ENCODE assay signal across 8 cellular contexts in the genomic region with DNA sequence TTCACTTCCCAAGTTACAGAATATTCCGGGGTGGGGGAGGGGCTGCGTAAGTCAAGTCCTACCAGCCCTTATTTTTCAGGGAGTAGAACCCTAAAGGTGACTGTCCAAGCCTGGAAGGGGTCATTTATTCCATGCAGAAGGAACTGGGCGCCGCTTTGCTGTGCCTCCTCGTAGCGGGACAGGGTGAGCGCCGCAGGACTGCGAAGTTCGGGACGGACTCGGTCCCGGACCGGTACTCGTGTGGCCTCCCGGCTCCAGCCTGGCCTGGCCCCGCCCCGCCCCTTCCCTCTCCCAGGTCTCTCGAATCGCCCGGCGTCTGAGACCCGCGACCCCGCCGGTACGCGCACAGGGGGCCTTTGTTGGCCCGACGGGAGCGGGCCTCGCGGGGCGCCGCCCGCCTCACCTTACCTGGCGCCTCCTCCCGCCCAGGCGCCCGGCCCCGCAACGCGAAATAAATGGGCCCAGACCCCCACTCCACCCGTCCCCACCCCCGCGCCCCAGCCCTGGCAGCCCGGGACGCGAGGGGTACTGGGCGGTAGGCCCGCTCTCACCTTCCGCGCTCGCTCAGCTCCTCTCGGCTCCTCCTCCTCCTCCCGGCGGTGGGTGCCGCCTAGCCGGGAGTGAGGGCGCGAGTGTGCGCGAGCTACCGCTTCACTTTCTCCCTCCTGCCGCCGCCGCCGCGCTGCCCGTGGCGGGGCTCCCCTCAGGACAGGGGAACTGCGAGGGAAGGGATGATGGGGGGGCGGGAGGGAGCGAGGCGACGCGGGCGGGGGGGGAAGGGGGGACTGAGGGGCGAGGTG. TPM values are rescaled to one million over a fixed set of nuclear protein-coding genes. Genes with fewer than 3 reads are reported as not detected.
DNase-seq lines count a peak whose midpoint lies in the region; TF ChIP-seq lines count a peak whose summit lies in the region.

No MANE protein-coding gene starts in this region.

- no peak overlapping the region for H4K91ac ChIP-seq in H9 (ENCODE audit: insufficient read length, low read depth, low read length)

- no peak overlapping the region for H3K23ac ChIP-seq in H9 (ENCODE audit: insufficient read length, low read depth, low read length)

- peak overlapping the region; percentile 55 for H3K4me3 ChIP-seq in fibroblast of mammary gland (ENCODE audit: control insufficient read depth, low read depth, low read length)
- H3K4me3 ChIP-seq in subcutaneous abdominal adipose tissue (ENCODE audit: low read depth in 1 of 5, low read length in 5 of 5): peak overlapping the region; percentile 65 to 73 (median 67)

- no peak overlapping the region for H2BK15ac ChIP-seq in H9 (ENCODE audit: low read depth, low read length)

- H3K4me3 Mint-ChIP-seq in H9 (peak overlapping the region; percentile 83 to 96), nephron (peak overlapping the region; percentile 91 to 96 (median 95))
- H3K4me3 Mint-ChIP-seq in activated T-helper 1 cell treated with anti-CD3 and anti-CD28 coated beads, Interleukin-12 subunit alpha, Interleukin-12 subunit beta, Interleukin-2, Interleukin-4 antibody, amounts not matched to agents 30 ng/mL and 10 ng/mL and 1 ng/mL, durations not matched to agents 14 hours and 24 hours and 36 hours: peak overlapping the region; percentile 77

- H3K9ac ChIP-seq in H9 (ENCODE audit: extremely low read depth, insufficient read length, low read length) (peak overlapping the region; percentile 86), subcutaneous abdominal adipose tissue (ENCODE audit: low read length in 5 of 5) (peak overlapping the region in 4 of 5 donors; percentile 50 to 77 (median 72))

- no peaks in the 10 kb centered on the region for H3K9me3 Mint-ChIP-seq in H9
- no peaks in the 10 kb centered on the region for H3K9me3 Mint-ChIP-seq in activated T-helper 1 cell treated with anti-CD3 and anti-CD28 coated beads, Interleukin-12 subunit alpha, Interleukin-12 subunit beta, Interleukin-2, Interleukin-4 antibody, amounts not matched to agents 30 ng/mL and 10 ng/mL and 1 ng/mL, durations not matched to agents 14 hours and 24 hours and 36 hours
- no peaks in the 10 kb centered on the region for H3K9me3 Mint-ChIP-seq in nephron

- H3K79me1 ChIP-seq in H9 (ENCODE audit: insufficient read depth, low read depth, low read length, poor library complexity, severe bottlenecking): no peaks in the 10 kb centered on the region

- H3K23me2 ChIP-seq in H9 (ENCODE audit: insufficient read length, low read depth, low read length, poor library complexity, severe bottlenecking): no peaks in the 10 kb centered on the region

- H3K4me1 ChIP-seq in H9 (ENCODE audit: insufficient read depth, low read length) (peaks cover 15% of the 10 kb centered on the region; the same call in 1 of the 2 replicates), subcutaneous abdominal adipose tissue (ENCODE audit: control insufficient read depth in 5 of 5, insufficient read depth in 5 of 5, low read length in 5 of 5) (peaks cover 0 to 16% (median 10%) of the 10 kb centered on the region in 5 donors)

- H3K27ac Mint-ChIP-seq in H9 (peak overlapping the region; percentile 95 to 99 (median 98)), nephron (peak overlapping the region; percentile 54 to 97 (median 95))
- no peak overlapping the region for H3K27ac Mint-ChIP-seq in activated T-helper 1 cell treated with anti-CD3 and anti-CD28 coated beads, Interleukin-12 subunit alpha, Interleukin-12 subunit beta, Interleukin-2, Interleukin-4 antibody, amounts not matched to agents 30 ng/mL and 10 ng/mL and 1 ng/mL, durations not matched to agents 14 hours and 24 hours and 36 hours

- H3K14ac ChIP-seq in H9 (ENCODE audit: insufficient read depth, low read length): peak overlapping the region; percentile 79; the same call in 1 of the 2 replicates

- no peak overlapping the region for H4K5ac ChIP-seq in H9 (ENCODE audit: insufficient read length, low read depth, low read length)

- no peak overlapping the region for H2BK12ac ChIP-seq in H9 (ENCODE audit: insufficient read length, low read depth, low read length)

- H3K4me1 Mint-ChIP-seq in H9 (peaks cover 51 to 53% of the 10 kb centered on the region in 2 experiments), nephron (peaks cover 16% of the 10 kb centered on the region)
- H3K4me1 Mint-ChIP-seq in activated T-helper 1 cell treated with anti-CD3 and anti-CD28 coated beads, Interleukin-12 subunit alpha, Interleukin-12 subunit beta, Interleukin-2, Interleukin-4 antibody, amounts not matched to agents 30 ng/mL and 10 ng/mL and 1 ng/mL, durations not matched to agents 14 hours and 24 hours and 36 hours (ENCODE audit: low read depth): peaks cover 27% of the 10 kb centered on the region

- no peak overlapping the region for H2AFZ ChIP-seq in H9 (ENCODE audit: low read length)

- no peak overlapping the region for H3T11ph ChIP-seq in H9 (ENCODE audit: low read length)

- H3K56ac ChIP-seq in H9 (ENCODE audit: insufficient read length, low read depth, low read length): no peak overlapping the region

- H3K4me2 ChIP-seq in H9 (ENCODE audit: insufficient read depth, insufficient read length, low read length): peak overlapping the region; percentile 86

- peak; percentile 23 for DNase-seq in EH (ENCODE audit: low read depth)
- DNase-seq in H9: peak; percentile 70
- DNase-seq in NCI-H2227 treated with DMSO at 0.1 percent for 48 hours (lab: John Stamatoyannopoulos, UW): peak; percentile 58
- peak; percentile 47 for DNase-seq in activated T-helper 1 cell treated with anti-CD3 and anti-CD28 coated beads, Interleukin-12 subunit alpha, Interleukin-12 subunit beta, Interleukin-2, Interleukin-4 antibody, amounts not matched to agents 30 ng/mL and 10 ng/mL and 1 ng/mL, durations not matched to agents 14 hours and 24 hours and 36 hours (ENCODE audit: low spot score)
- no peak for DNase-seq in fibroblast of mammary gland (ENCODE audit: low read depth)
- no peak for DNase-seq in inferior parietal cortex (ENCODE audit: extremely low spot score)

- no peak overlapping the region for H3K4ac ChIP-seq in H9 (ENCODE audit: low read depth, low read length)

- H2BK20ac ChIP-seq in H9 (ENCODE audit: low read depth, low read length, poor library complexity, severe bottlenecking): no peak overlapping the region

- TF ChIP-seq CTCF in H9 (conservative IDR thresholded peaks at IDR 0.05) (no peak), fibroblast of mammary gland (conservative IDR thresholded peaks at IDR 0.05; ENCODE audit: control insufficient read depth, insufficient read depth, low read depth, low read length) (no peak), nephron (IDR thresholded peaks at IDR 0.05; ENCODE audit: unreplicated experiment in 3 of 3) (no peak)

- no peak overlapping the region for H2BK5ac ChIP-seq in H9 (ENCODE audit: insufficient read length, low read length)

- H3K27me3 Mint-ChIP-seq in H9 (ENCODE audit: low read depth): no peaks in the 10 kb centered on the region
- H3K27me3 Mint-ChIP-seq in activated T-helper 1 cell treated with anti-CD3 and anti-CD28 coated beads, Interleukin-12 subunit alpha, Interleukin-12 subunit beta, Interleukin-2, Interleukin-4 antibody, amounts not matched to agents 30 ng/mL and 10 ng/mL and 1 ng/mL, durations not matched to agents 14 hours and 24 hours and 36 hours (ENCODE audit: insufficient read depth): peaks cover 30% of the 10 kb centered on the region
- H3K27me3 Mint-ChIP-seq in nephron (ENCODE audit: low read depth): peaks cover 4% of the 10 kb centered on the region

- H3K27ac ChIP-seq in H9 (ENCODE audit: insufficient read length, low read depth, low read length) (no peak overlapping the region), subcutaneous abdominal adipose tissue (ENCODE audit: low read depth, low read length) (no peak overlapping the region)

- no peaks in the 10 kb centered on the region for H4K20me1 ChIP-seq in H9 (ENCODE audit: control insufficient read depth, insufficient read depth, insufficient read length)

- intact Hi-C loops in activated T-helper 1 cell treated with anti-CD3 and anti-CD28 coated beads, Interleukin-12 subunit alpha, Interleukin-12 subunit beta, Interleukin-2, Interleukin-4 antibody, amounts not matched to agents 30 ng/mL and 10 ng/mL and 1 ng/mL, durations not matched to agents 14 hours and 24 hours and 36 hours (cut with micrococcal nuclease): loop anchor here (2.0 to 10.0 kb wide), 2 partner anchors 122 to 426 kb away; no protein-coding TSS in a partner anchor

- WGBS in H9 (ENCODE audit: extremely low coverage, insufficient read length, low lambda C conversion rate): no CpG with 5 or more reads among the region's 79 CpGs

- no peaks in the 10 kb centered on the region for H3K27me3 ChIP-seq in H9 (ENCODE audit: insufficient read depth, low read length)
- H3K27me3 ChIP-seq in subcutaneous abdominal adipose tissue (ENCODE audit: control insufficient read depth in 5 of 5, insufficient read depth in 4 of 5, low read length in 5 of 5): no peaks in the 10 kb centered on the region

- H4K8ac ChIP-seq in H9 (replicated peaks; ENCODE audit: insufficient read length, low read depth, low read length): no peak overlapping the region

- peaks cover 7% of the 10 kb centered on the region; the same call in 1 of the 2 replicates for H3K79me2 ChIP-seq in H9 (ENCODE audit: insufficient read depth, low read length)

- no peaks in the 10 kb centered on the region; a peak in 1 of 7 replicates for H3K36me3 Mint-ChIP-seq in H9 (ENCODE audit: insufficient read depth in 1 of 3, low read depth in 3 of 3)
- H3K36me3 Mint-ChIP-seq in activated T-helper 1 cell treated with anti-CD3 and anti-CD28 coated beads, Interleukin-12 subunit alpha, Interleukin-12 subunit beta, Interleukin-2, Interleukin-4 antibody, amounts not matched to agents 30 ng/mL and 10 ng/mL and 1 ng/mL, durations not matched to agents 14 hours and 24 hours and 36 hours (ENCODE audit: low read depth): no peaks in the 10 kb centered on the region
- H3K36me3 Mint-ChIP-seq in nephron (ENCODE audit: low read depth): no peaks in the 10 kb centered on the region

- H3K18ac ChIP-seq in H9 (ENCODE audit: insufficient read length, low read depth, low read length): peak overlapping the region; percentile 92

- H3K9me3 ChIP-seq in H9 (ENCODE audit: control insufficient read depth, low read depth, low read length) (no peaks in the 10 kb centered on the region), subcutaneous abdominal adipose tissue (ENCODE audit: control insufficient read depth in 5 of 5, low read length in 5 of 5) (no peaks in the 10 kb centered on the region)

- no peak overlapping the region for H2AK5ac ChIP-seq in H9 (ENCODE audit: insufficient read length, low read length)

- no peak overlapping the region for H2BK120ac ChIP-seq in H9 (ENCODE audit: low read depth, low read length, poor library complexity, severe bottlenecking)

- H3K36me3 ChIP-seq in subcutaneous abdominal adipose tissue (ENCODE audit: control insufficient read depth in 5 of 5, insufficient read depth in 5 of 5, low read length in 5 of 5): no peaks in the 10 kb centered on the region

RNA-seq across cellular contexts. Expression of a gene that starts 0.7 kb away (rescaled TPM):
- total RNA-seq in H9 (2021): 120 and 122 TPM in 2 replicates
- 33.1 and 38.4 TPM in 2 replicates for total RNA-seq in activated T-helper 1 cell treated with anti-CD3 and anti-CD28 coated beads, Interleukin-12 subunit alpha, Interleukin-12 subunit beta, Interleukin-2, Interleukin-4 antibody, amounts not matched to agents 30 ng/mL and 10 ng/mL and 1 ng/mL, durations not matched to agents 14 hours and 24 hours and 36 hours

Comparison
In these comparisons a context has a peak if more than half of its experiments do, and no peak if none do; other contexts are left out.
1. DNase-seq: peak in EH (single experiment), H9 (single experiment), NCI-H2227 treated with DMSO at 0.1 percent for 48 hours (single experiment) and activated T-helper 1 cell treated with anti-CD3 and anti-CD28 coated beads, Interleukin-12 subunit alpha, Interleukin-12 subunit beta, Interleukin-2, Interleukin-4 antibody, amounts not matched to agents 30 ng/mL and 10 ng/mL and 1 ng/mL, durations not matched to agents 14 hours and 24 hours and 36 hours (single experiment); none in fibroblast of mammary gland (single experiment) and inferior parietal cortex (single experiment).
2. Peak in every context shown above with its lines, with median percentiles within 50 percentile points of each other: H3K4me3 Mint-ChIP-seq.